Comparison of ENCODE assay signal across 15 cellular contexts in genomic region chr15:62430056-62430455, GRCh38. TPM values are rescaled to one million over a fixed set of nuclear protein-coding genes. Genes with fewer than 3 reads are reported as not detected.
A peak's percentile ranks its signal among the peaks of the same experiment; 100 is the strongest.
DNase-seq lines count a peak whose midpoint lies in the region; ATAC-seq, FAIRE-seq and TF ChIP-seq lines count a peak whose summit lies in the region.
"Had no signal": no experiment of that assay in that cellular context is flagged by ENCODE, and none has a peak within 500 bp of the region (broad histone marks: within the 10 kb centered on the region; RNA-seq: fewer than 3 reads in every experiment).

No MANE protein-coding gene starts in this region.

- CTCF ChIA-PET in A549 (lab: Yijun Ruan, JAX) (interaction anchor here (1.5 kb wide), 1 partner anchor 11 kb away, joined by 3 read pairs; no protein-coding TSS in a partner anchor), PC-9 (lab: Charles Lee) (no interaction called here)

- H3K18ac ChIP-seq in mesenchymal stem cell (ENCODE audit: low read depth in 1 of 2, low read length in 2 of 2) = no peak overlapping the region

- TF ChIP-seq EP300 in A549 (IDR thresholded peaks at IDR 0.05) = no peak

- intact Hi-C loops in thyroid gland (cut with DNase I) = no loop called here
- intact Hi-C loops in PC-9 (cut with micrococcal nuclease; ENCODE audit: unreplicated experiment) = no loop called here
- intact Hi-C loops in spleen (cut with DNase I; ENCODE audit: low total_unique reads) = no loop called here

- H3K36me3 ChIP-seq in mesenchymal stem cell (ENCODE audit: control insufficient read depth in 1 of 2, insufficient read depth in 2 of 2, low read depth in 1 of 2, low read length in 2 of 2) = no peaks in the 10 kb centered on the region
- no peaks in the 10 kb centered on the region for H3K36me3 ChIP-seq in thyroid gland
- no peaks in the 10 kb centered on the region for H3K36me3 ChIP-seq in PC-9 (ENCODE audit: low read depth)
- H3K36me3 ChIP-seq in spleen = no peaks in the 10 kb centered on the region
- H3K36me3 ChIP-seq: BLaER1 treated with 17β-estradiol and CSF1 and Interleukin-3, amounts not matched to agents 10 nM and 100 nM had no signal

- no peak for TF ChIP-seq RAD21 in A549 (conservative IDR thresholded peaks at IDR 0.05 in 1 of 2, IDR thresholded peaks at IDR 0.05 in 1 of 2)

- H3K4ac ChIP-seq in mesenchymal stem cell (ENCODE audit: low read depth in 1 of 2, low read length in 2 of 2) = no peak overlapping the region

- H2AFZ ChIP-seq in mesenchymal stem cell (ENCODE audit: low read depth, low read length) = no peak overlapping the region
- H2AFZ ChIP-seq in PC-9 = no peak overlapping the region
- H2AFZ ChIP-seq: GM23338 had no signal

- no peaks in the 10 kb centered on the region for H3K4me1 ChIP-seq in A549
- peaks cover 3% of the 10 kb centered on the region for H3K4me1 ChIP-seq in mesenchymal stem cell (ENCODE audit: control insufficient read depth, insufficient read depth, low read depth, low read length)
- H3K4me1 ChIP-seq in thyroid gland = peaks cover 41 to 48% of the 10 kb centered on the region in 2 donors
- H3K4me1 ChIP-seq in PC-9 (replicated peaks; ENCODE audit: insufficient read depth) = no peaks in the 10 kb centered on the region
- H3K4me1 ChIP-seq in spleen = no peaks in the 10 kb centered on the region

- no peaks in the 10 kb centered on the region for H3K9me2 ChIP-seq in PC-9 (ENCODE audit: insufficient read depth)

- FAIRE-seq in A549 (lab: Jason Lieb, UNC) = peak; percentile 77

- H3K23ac ChIP-seq in mesenchymal stem cell (ENCODE audit: low read length in 2 of 2) = no peak overlapping the region

- ATAC-seq in A549 = no peak
- ATAC-seq: GM23338 had no signal

- no peak overlapping the region for H3K9ac ChIP-seq in mesenchymal stem cell (ENCODE audit: low read length)
- H3K9ac ChIP-seq: BLaER1 treated with 17β-estradiol and CSF1 and Interleukin-3, amounts not matched to agents 10 nM and 100 nM had no signal

- no peak for TF ChIP-seq POLR2A in A549 (IDR thresholded peaks at IDR 0.05; ENCODE audit: low read length)
- TF ChIP-seq POLR2A in thyroid gland (IDR thresholded peaks at IDR 0.05) = no peak
- TF ChIP-seq POLR2A in spleen (IDR thresholded peaks at IDR 0.05) = no peak

- 93% methylated on average over 2 of the region's 2 CpGs for WGBS in A549 (ENCODE audit: missing lambda C conversion rate)
- WGBS in mesenchymal stem cell = 71% methylated on average over 1 of the region's 2 CpGs
- 53 to 73% methylated on average over 2 of the region's 2 CpGs for WGBS in thyroid gland, 2 donors
- WGBS in spleen, 5 donors = 84 to 92% (median 87%) methylated on average over 2 of the region's 2 CpGs

- H3K4me3 ChIP-seq in A549 = no peak overlapping the region
- H3K4me3 ChIP-seq in mesenchymal stem cell (ENCODE audit: insufficient read depth in 1 of 2, low read depth in 1 of 2, low read length in 2 of 2) = no peak overlapping the region
- H3K4me3 ChIP-seq in thyroid gland (replicated peaks in 1 of 3) = no peak overlapping the region
- no peak overlapping the region for H3K4me3 ChIP-seq in PC-9
- no peak overlapping the region for H3K4me3 ChIP-seq in spleen
- H3K4me3 ChIP-seq: BLaER1 treated with 17β-estradiol and CSF1 and Interleukin-3, amounts not matched to agents 10 nM and 100 nM; GM23338 had no signal

- H2BK5ac ChIP-seq in mesenchymal stem cell (ENCODE audit: low read depth, low read length, poor library complexity, severe bottlenecking) = no peak overlapping the region

- H3K4me2 ChIP-seq in A549 (no peak overlapping the region), mesenchymal stem cell (ENCODE audit: low read length, poor library complexity, severe bottlenecking) (no peak overlapping the region), PC-9 (no peak overlapping the region)
- H3K4me2 ChIP-seq: BLaER1 treated with 17β-estradiol and CSF1 and Interleukin-3, amounts not matched to agents 10 nM and 100 nM; GM23338 had no signal

- no peaks in the 10 kb centered on the region for H3K79me2 ChIP-seq in PC-9 (ENCODE audit: low read depth)

- DNase-seq in A549 (ENCODE audit: low read depth in 1 of 2, low spot score in 1 of 2) (no peak), mesenchymal stem cell (peak; percentile 33), thyroid gland (no peak), PC-9 (no peak), spleen (no peak), NOMO-1 treated with DMSO at 0.1 percent for 48 hours (lab: John Stamatoyannopoulos, UW; ENCODE audit: unreplicated experiment) (no peak)
- DNase-seq: 8988T; ACHN; Calu3; CD4-positive, CD25-positive, alpha-beta regulatory T cell; DMS 273 treated with DMSO at 0.1 percent for 48 hours; H7 had no signal

- POLR2A ChIA-PET in A549 (lab: Yijun Ruan, JAX) = no interaction called here
- POLR2A ChIA-PET in PC-9 (lab: Charles Lee; ENCODE audit: unreplicated experiment) = no interaction called here

- no TSS peak for BruUV-seq in PC-9 (replicated peaks; lab: Mats Ljungman, UMichigan)

- no peaks in the 10 kb centered on the region for H3K9me3 ChIP-seq in A549
- no peaks in the 10 kb centered on the region for H3K9me3 ChIP-seq in mesenchymal stem cell (ENCODE audit: control insufficient read depth, low read length)
- no peaks in the 10 kb centered on the region for H3K9me3 ChIP-seq in thyroid gland
- H3K9me3 ChIP-seq in PC-9 (ENCODE audit: insufficient read depth, low read depth) = no peaks in the 10 kb centered on the region
- H3K9me3 ChIP-seq in spleen = no peaks in the 10 kb centered on the region
- H3K9me3 ChIP-seq: BLaER1 treated with 17β-estradiol and CSF1 and Interleukin-3, amounts not matched to agents 10 nM and 100 nM had no signal

- no peak overlapping the region for H3K27ac ChIP-seq in A549
- H3K27ac ChIP-seq in VCaP = peak overlapping the region; percentile 68
- H3K27ac ChIP-seq in mesenchymal stem cell (ENCODE audit: low read length, poor library complexity, severe bottlenecking) = no peak overlapping the region
- peak overlapping the region in 2 of 3 donors; percentile 31 to 84 for H3K27ac ChIP-seq in thyroid gland
- H3K27ac ChIP-seq in PC-9 = no peak overlapping the region
- no peak overlapping the region for H3K27ac ChIP-seq in spleen
- H3K27ac ChIP-seq: BLaER1 treated with 17β-estradiol and CSF1 and Interleukin-3, amounts not matched to agents 10 nM and 100 nM had no signal

- H3K27me3 ChIP-seq in mesenchymal stem cell (ENCODE audit: control insufficient read depth in 1 of 2, insufficient read depth in 1 of 2, low read length in 2 of 2) (no peaks in the 10 kb centered on the region), thyroid gland (no peaks in the 10 kb centered on the region), PC-9 (ENCODE audit: insufficient read depth, low read depth) (no peaks in the 10 kb centered on the region), spleen (replicated peaks in 1 of 7) (no peaks in the 10 kb centered on the region)
- H3K27me3 ChIP-seq: BLaER1 treated with 17β-estradiol and CSF1 and Interleukin-3, amounts not matched to agents 10 nM and 100 nM had no signal

- H3K79me1 ChIP-seq in mesenchymal stem cell (replicated peaks; ENCODE audit: low read length, poor library complexity, severe bottlenecking) = peaks cover 33% of the 10 kb centered on the region

- H2BK120ac ChIP-seq in mesenchymal stem cell (ENCODE audit: low read depth, low read length) = no peak overlapping the region

- H2BK15ac ChIP-seq in mesenchymal stem cell (ENCODE audit: low read depth, poor library complexity, severe bottlenecking) = no peak overlapping the region

- H2AK5ac ChIP-seq in mesenchymal stem cell (ENCODE audit: low read length, severe bottlenecking) = no peak overlapping the region

- no peak overlapping the region for H4K91ac ChIP-seq in mesenchymal stem cell (ENCODE audit: low read length)

- no peak overlapping the region for H2BK12ac ChIP-seq in mesenchymal stem cell (ENCODE audit: low read length in 2 of 2)

- no peaks in the 10 kb centered on the region for H4K20me1 ChIP-seq in PC-9 (ENCODE audit: insufficient read depth)
- H4K20me1 ChIP-seq: BLaER1 treated with 17β-estradiol and CSF1 and Interleukin-3, amounts not matched to agents 10 nM and 100 nM had no signal

- H3F3A ChIP-seq in PC-9 (ENCODE audit: insufficient read depth, low read depth) = no peaks in the 10 kb centered on the region

- TF ChIP-seq CTCF in A549 (IDR thresholded peaks at IDR 0.05) = no peak
- TF ChIP-seq CTCF in VCaP (conservative IDR thresholded peaks at IDR 0.05) = no peak
- TF ChIP-seq CTCF in thyroid gland (IDR thresholded peaks at IDR 0.05) = no peak
- no peak for TF ChIP-seq CTCF in PC-9 (conservative IDR thresholded peaks at IDR 0.05)
- no peak for TF ChIP-seq CTCF in spleen (IDR thresholded peaks at IDR 0.05 in 8 of 11, conservative IDR thresholded peaks at IDR 0.05 in 3 of 11)

- H3K14ac ChIP-seq in mesenchymal stem cell (ENCODE audit: low read length in 2 of 2) = no peak overlapping the region

- no peak overlapping the region for H4K8ac ChIP-seq in mesenchymal stem cell (ENCODE audit: low read length)

TF ChIP-seq in A549, 52 proteins besides CTCF, POLR2A, EP300 and RAD21 (continues in another document):
- no peak for TF ChIP-seq SMC3 (IDR thresholded peaks at IDR 0.05)
- no peak for TF ChIP-seq GATA3 (IDR thresholded peaks at IDR 0.05; ENCODE audit: borderline replicate concordance)
- no peak for TF ChIP-seq E2F6 (IDR thresholded peaks at IDR 0.05; ENCODE audit: borderline replicate concordance, low read depth)

RNA-seq across cellular contexts. Expression of gene TLN2, which starts 39.7 kb away (rescaled TPM):
- 4.3 and 5.1 TPM in 2 replicates for polyA plus RNA-seq in A549 (2011; rRNA removed)
- polyA plus RNA-seq in A549 (2012; cell fraction: cytosol; rRNA removed) = 2.6 and 3.0 TPM in 2 replicates
- 7.4 and 7.6 TPM in 2 replicates for polyA plus RNA-seq in A549 (2012; cell fraction: nucleus; rRNA removed)
- 5.3 to 6.1 TPM (median 5.8 TPM) in 3 replicates for polyA plus RNA-seq in A549 (2017; fragmentation: RNase III; extraction: RNeasy Plus Mini Kit Qiagen cat#74134 plus additional on column Dnase treatment)
- polyA minus RNA-seq in A549 (2011; rRNA and poly(A)+ RNA removed) = 14.3 and 16.3 TPM in 2 replicates
- polyA plus RNA-seq in mesenchymal stem cell (2013, experiment 1 of 2) = 5.9 TPM
- polyA plus RNA-seq in mesenchymal stem cell (2013, experiment 2 of 2) = 6.0 TPM
- total RNA-seq in thyroid gland = 10 to 100 TPM; 43.0 to 86.9 (median 61.7) TPM
- 8.7 and 16.0 TPM in 2 replicates for total RNA-seq in PC-9 (2021)
- 10 to 100 TPM in 2 of 7 donors, 1 to 10 TPM in 5; 4.2 to 12.4 (median 7.5) TPM for total RNA-seq in spleen
- polyA plus RNA-seq in spleen = under 1 TPM; 0.52 to 0.83 (median 0.54) TPM

Comparison
In these comparisons a context has a peak if more than half of its experiments do, and no peak if none do; other contexts are left out.
1. H3K27ac ChIP-seq: peak in VCaP (single experiment) and thyroid gland (2 of 3); none in A549 (0 of 2), mesenchymal stem cell (single experiment), PC-9 (single experiment) and spleen (0 of 8).